15 cellular contexts compared by ENCODE assay signal in the genomic region with DNA sequence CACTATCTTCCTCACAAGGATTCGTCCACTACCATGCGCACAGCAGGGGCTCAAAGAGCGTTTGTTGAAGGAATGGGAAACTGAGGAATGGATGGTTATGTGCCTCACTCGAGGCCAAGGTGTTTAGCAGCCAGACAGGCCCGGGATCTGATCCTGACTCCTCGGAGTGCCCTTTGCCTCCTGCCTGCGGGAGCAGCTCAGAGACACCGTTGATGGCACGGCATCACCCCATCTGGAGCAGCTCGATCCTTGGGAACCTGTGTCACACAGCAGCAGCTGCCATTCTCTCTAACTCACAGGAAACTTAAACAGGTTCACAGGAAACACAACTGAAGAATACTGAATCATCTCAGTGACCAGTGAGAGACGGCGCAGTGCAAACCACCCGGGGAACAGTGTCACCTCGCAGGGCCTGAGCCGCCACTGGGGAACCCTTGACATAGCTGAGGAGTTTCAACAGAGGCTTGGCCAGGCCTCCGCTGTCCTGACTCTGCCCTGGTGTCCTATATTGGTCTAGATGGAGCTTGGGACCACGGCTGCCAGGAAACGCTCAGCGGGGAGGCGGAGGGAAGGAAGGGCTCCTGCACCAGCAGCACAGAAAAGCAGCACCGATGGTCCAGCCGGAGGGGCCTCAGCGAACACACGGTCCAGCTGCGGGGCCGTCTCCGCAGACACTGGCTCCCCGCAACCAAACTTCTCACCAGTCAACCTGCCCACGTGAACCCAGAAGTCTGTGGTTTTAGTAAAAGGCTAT.
DNase-seq lines count a peak whose midpoint lies in the region; ATAC-seq and TF ChIP-seq lines count a peak whose summit lies in the region.
"Had no signal": no experiment of that assay in that cellular context is flagged by ENCODE, and none has a peak within 500 bp of the region (broad histone marks: within the 10 kb centered on the region; RNA-seq: fewer than 3 reads in every experiment).

No MANE protein-coding gene starts in this region.

- no peak for TF ChIP-seq EP300 in sigmoid colon (IDR thresholded peaks at IDR 0.05)

- no peaks in the 10 kb centered on the region for H3K9me3 ChIP-seq in sigmoid colon
- H3K9me3 ChIP-seq: HAP-1 had no signal

- H3K4me1 ChIP-seq in sigmoid colon, result no peaks in the 10 kb centered on the region
- H3K4me1 ChIP-seq: HAP-1 had no signal

- H3K36me3 ChIP-seq in sigmoid colon, result no peaks in the 10 kb centered on the region
- H3K36me3 ChIP-seq: HAP-1 had no signal

- peak; percentile 32 for ATAC-seq in stimulated activated naive CD8-positive, alpha-beta T cell treated with anti-CD3 and anti-CD28 coated beads, Interleukin-15, Interleukin-2, amounts not matched to agents 100 U/mL and 50 U/mL, for 24 hours
- no peak for ATAC-seq in stimulated activated naive CD8-positive, alpha-beta T cell treated with anti-CD3 and anti-CD28 coated beads, Interleukin-15, amount 100 ng/mL, for 72 hours
- no peak for ATAC-seq in esophagus mucosa

- no peak overlapping the region for H3K27ac ChIP-seq in sigmoid colon
- H3K27ac ChIP-seq: C4-2B had no signal

- DNase-seq in stimulated activated naive CD8-positive, alpha-beta T cell treated with anti-CD3 and anti-CD28 coated beads, Interleukin-15, Interleukin-2, amounts not matched to agents 100 U/mL and 50 U/mL, for 24 hours, result no peak
- no peak for DNase-seq in stimulated activated naive CD8-positive, alpha-beta T cell treated with anti-CD3 and anti-CD28 coated beads, Interleukin-15, amount 100 ng/mL, for 72 hours
- DNase-seq in islet precursor cell (peak; percentile 51), sigmoid colon (peak; percentile 57), AG08396 (ENCODE audit: low spot score) (no peak), hepatic stellate cell (ENCODE audit: low spot score) (no peak)
- DNase-seq: 8988T; CD4-positive, alpha-beta memory T cell; DMS153; GDM1; GOT3 had no signal

- no peak for TF ChIP-seq CTCF in sigmoid colon (IDR thresholded peaks at IDR 0.05)

- H3K4me3 Mint-ChIP-seq in stimulated activated naive CD8-positive, alpha-beta T cell treated with anti-CD3 and anti-CD28 coated beads, Interleukin-15, amount 100 ng/mL, for 72 hours, result no peak overlapping the region
- H3K4me3 Mint-ChIP-seq: CD4-positive, alpha-beta memory T cell; IgD-negative memory B cell had no signal

- 85 to 86% methylated on average over 29 of the region's 29 CpGs for WGBS in sigmoid colon, 2 donors

- no peak overlapping the region for H3K27ac Mint-ChIP-seq in stimulated activated naive CD8-positive, alpha-beta T cell treated with anti-CD3 and anti-CD28 coated beads, Interleukin-15, amount 100 ng/mL, for 72 hours
- H3K27ac Mint-ChIP-seq: CD4-positive, alpha-beta memory T cell had no signal

- no peak overlapping the region for H3K4me3 ChIP-seq in sigmoid colon
- H3K4me3 ChIP-seq: HAP-1 had no signal

- intact Hi-C loops in sigmoid colon (cut with DNase I), result no loop called here

- TF ChIP-seq POLR2A in sigmoid colon (IDR thresholded peaks at IDR 0.05), result no peak

- peaks cover 13% of the 10 kb centered on the region for H3K27me3 Mint-ChIP-seq in stimulated activated naive CD8-positive, alpha-beta T cell treated with anti-CD3 and anti-CD28 coated beads, Interleukin-15, amount 100 ng/mL, for 72 hours

- peaks cover 7 to 8% of the 10 kb centered on the region in 2 donors for H3K9me3 Mint-ChIP-seq in stimulated activated naive CD8-positive, alpha-beta T cell treated with anti-CD3 and anti-CD28 coated beads, Interleukin-15, amount 100 ng/mL, for 72 hours

- H3K27me3 ChIP-seq in sigmoid colon, result no peaks in the 10 kb centered on the region

- H3K4me1 Mint-ChIP-seq in stimulated activated naive CD8-positive, alpha-beta T cell treated with anti-CD3 and anti-CD28 coated beads, Interleukin-15, amount 100 ng/mL, for 72 hours, result no peaks in the 10 kb centered on the region
- H3K4me1 Mint-ChIP-seq: CD4-positive, alpha-beta memory T cell had no signal

Comparison
In these comparisons a context has a peak if more than half of its experiments do, and no peak if none do; other contexts are left out.
1. DNase-seq: peak in islet precursor cell (single experiment) and sigmoid colon (single experiment); none in stimulated activated naive CD8-positive, alpha-beta T cell treated with anti-CD3 and anti-CD28 coated beads, Interleukin-15, Interleukin-2, amounts not matched to agents 100 U/mL and 50 U/mL, for 24 hours (single experiment), stimulated activated naive CD8-positive, alpha-beta T cell treated with anti-CD3 and anti-CD28 coated beads, Interleukin-15, amount 100 ng/mL, for 72 hours (0 of 2), AG08396 (single experiment) and hepatic stellate cell (single experiment).